In genomic region chr10:110303681-110304080, GRCh38 we compare ENCODE assay signal across 8 cellular contexts. TPM values are rescaled to one million over a fixed set of nuclear protein-coding genes. Genes with fewer than 3 reads are reported as not detected.
DNase-seq lines count a peak whose midpoint lies in the region; ATAC-seq and TF ChIP-seq lines count a peak whose summit lies in the region.

No MANE protein-coding gene starts in this region.

- CTCF ChIA-PET in Calu3 (lab: Charles Lee) (interaction anchor here (0.7 kb wide), 1 partner anchor 59 kb away, joined by 3 read pairs; no protein-coding TSS in a partner anchor), PC-9 (lab: Charles Lee) (interaction anchor here (0.7 kb wide), 1 partner anchor 25 kb away, joined by 3 read pairs; no protein-coding TSS in a partner anchor)

- H3K27ac Mint-ChIP-seq in Calu3 (ENCODE audit: unreplicated experiment) = peak overlapping the region; percentile 93

- H3K9me3 ChIP-seq in PC-9 (ENCODE audit: insufficient read depth, low read depth) (no peaks in the 10 kb centered on the region), parathyroid adenoma (ENCODE audit: control insufficient read depth, low read length) (no peaks in the 10 kb centered on the region)

- H3K4me1 ChIP-seq in PC-9 (replicated peaks; ENCODE audit: insufficient read depth) (peaks cover 38% of the 10 kb centered on the region), parathyroid adenoma (peaks cover 6% of the 10 kb centered on the region)

- peak overlapping the region; percentile 98 for H3K4me2 ChIP-seq in PC-9
- peak overlapping the region; percentile 61 for H3K4me2 ChIP-seq in parathyroid adenoma (ENCODE audit: low read length)

- no peak for ATAC-seq in HG03139 (IDR thresholded peaks at IDR 0.05; ENCODE audit: unreplicated experiment)

- BruUV-seq in Calu3 (replicated peaks; lab: Mats Ljungman, UMichigan) = no TSS peak
- no TSS peak for BruUV-seq in PC-9 (replicated peaks; lab: Mats Ljungman, UMichigan)

- H3K27ac ChIP-seq in PC-9 (peak overlapping the region; percentile 89; the same call in 1 of the 2 replicates), parathyroid adenoma (no peak overlapping the region)

- DNase-seq in Calu3 (no peak), PC-9 (no peak), erythroblast (lab: John Stamatoyannopoulos, UW) (peak; percentile 36 to 51), hypothalamus (lab: John Stamatoyannopoulos, UW) (no peak), D341Med (ENCODE audit: low spot score) (no peak), KG1 (lab: John Stamatoyannopoulos, UW) (no peak)

- TF ChIP-seq CTCF in Calu3 (IDR thresholded peaks at IDR 0.05; ENCODE audit: unreplicated experiment) (no peak), PC-9 (conservative IDR thresholded peaks at IDR 0.05) (no peak), parathyroid adenoma (IDR thresholded peaks at IDR 0.05) (no peak)

- no peaks in the 10 kb centered on the region for H3K9me2 ChIP-seq in PC-9 (ENCODE audit: insufficient read depth)

- peak overlapping the region; percentile 69 for H3K4me3 ChIP-seq in PC-9
- peak overlapping the region; percentile 64 for H3K4me3 ChIP-seq in parathyroid adenoma (ENCODE audit: low read depth, low read length)

- peaks cover 10% of the 10 kb centered on the region for H3K4me1 Mint-ChIP-seq in Calu3 (ENCODE audit: low read depth, unreplicated experiment)

- H3K27me3 Mint-ChIP-seq in Calu3 (ENCODE audit: unreplicated experiment) = no peaks in the 10 kb centered on the region

- POLR2A ChIA-PET in PC-9 (lab: Charles Lee; ENCODE audit: unreplicated experiment) = no interaction called here

- peaks cover 47% of the 10 kb centered on the region for H3K79me2 ChIP-seq in PC-9 (ENCODE audit: low read depth)
- H3K79me2 ChIP-seq in parathyroid adenoma = peaks cover 5% of the 10 kb centered on the region

- no peak overlapping the region; the same call in 1 of the 2 replicates for H2AFZ ChIP-seq in PC-9
- peak overlapping the region; percentile 94 for H2AFZ ChIP-seq in parathyroid adenoma

- H3K36me3 Mint-ChIP-seq in Calu3 (ENCODE audit: insufficient read depth, unreplicated experiment) = peaks cover 25% of the 10 kb centered on the region

- H3F3A ChIP-seq in PC-9 (ENCODE audit: insufficient read depth, low read depth) = peaks cover 11% of the 10 kb centered on the region; the same call in 1 of the 2 replicates

- no peak for TF ChIP-seq POLR2A in erythroblast (IDR thresholded peaks at IDR 0.05; ENCODE audit: low read length)

- H3K36me3 ChIP-seq in PC-9 (ENCODE audit: low read depth) (peaks cover 32% of the 10 kb centered on the region), parathyroid adenoma (ENCODE audit: control insufficient read depth, insufficient read depth, low read length) (no peaks in the 10 kb centered on the region)

- no peak overlapping the region for H3K9ac ChIP-seq in parathyroid adenoma

- peak overlapping the region; percentile 74 for H3K4me3 Mint-ChIP-seq in Calu3 (ENCODE audit: low read depth, unreplicated experiment)

- intact Hi-C loops in Calu3 (cut with micrococcal nuclease; ENCODE audit: unreplicated experiment) = no loop called here
- intact Hi-C loops in PC-9 (cut with micrococcal nuclease; ENCODE audit: unreplicated experiment) = loop anchor here (5.0 to 10.0 kb wide), 2 partner anchors 96 to 441 kb away; partner anchors contain the start of gene MXI1

- no peaks in the 10 kb centered on the region for H3K9me3 Mint-ChIP-seq in Calu3 (ENCODE audit: low read depth, unreplicated experiment)

- H3K27me3 ChIP-seq in PC-9 (ENCODE audit: insufficient read depth, low read depth) (no peaks in the 10 kb centered on the region), parathyroid adenoma (ENCODE audit: control insufficient read depth, insufficient read depth, low read length) (no peaks in the 10 kb centered on the region)

- H4K20me1 ChIP-seq in PC-9 (ENCODE audit: insufficient read depth) = peaks cover 16% of the 10 kb centered on the region

RNA-seq across cellular contexts. Expression of gene SMNDC1, which starts 1.0 kb away (rescaled TPM):
- total RNA-seq in Calu3 (2022) = 28.4 and 32.8 TPM in 2 replicates
- total RNA-seq in PC-9 (2021) = 23.1 and 26.9 TPM in 2 replicates

Comparison
In these comparisons a context has a peak if more than half of its experiments do, and no peak if none do; other contexts are left out.
1. DNase-seq: peak in erythroblast (2 of 2); none in Calu3 (single experiment), PC-9 (0 of 2), hypothalamus (0 of 51), D341Med (single experiment) and KG1 (single experiment).